In the genomic region with DNA sequence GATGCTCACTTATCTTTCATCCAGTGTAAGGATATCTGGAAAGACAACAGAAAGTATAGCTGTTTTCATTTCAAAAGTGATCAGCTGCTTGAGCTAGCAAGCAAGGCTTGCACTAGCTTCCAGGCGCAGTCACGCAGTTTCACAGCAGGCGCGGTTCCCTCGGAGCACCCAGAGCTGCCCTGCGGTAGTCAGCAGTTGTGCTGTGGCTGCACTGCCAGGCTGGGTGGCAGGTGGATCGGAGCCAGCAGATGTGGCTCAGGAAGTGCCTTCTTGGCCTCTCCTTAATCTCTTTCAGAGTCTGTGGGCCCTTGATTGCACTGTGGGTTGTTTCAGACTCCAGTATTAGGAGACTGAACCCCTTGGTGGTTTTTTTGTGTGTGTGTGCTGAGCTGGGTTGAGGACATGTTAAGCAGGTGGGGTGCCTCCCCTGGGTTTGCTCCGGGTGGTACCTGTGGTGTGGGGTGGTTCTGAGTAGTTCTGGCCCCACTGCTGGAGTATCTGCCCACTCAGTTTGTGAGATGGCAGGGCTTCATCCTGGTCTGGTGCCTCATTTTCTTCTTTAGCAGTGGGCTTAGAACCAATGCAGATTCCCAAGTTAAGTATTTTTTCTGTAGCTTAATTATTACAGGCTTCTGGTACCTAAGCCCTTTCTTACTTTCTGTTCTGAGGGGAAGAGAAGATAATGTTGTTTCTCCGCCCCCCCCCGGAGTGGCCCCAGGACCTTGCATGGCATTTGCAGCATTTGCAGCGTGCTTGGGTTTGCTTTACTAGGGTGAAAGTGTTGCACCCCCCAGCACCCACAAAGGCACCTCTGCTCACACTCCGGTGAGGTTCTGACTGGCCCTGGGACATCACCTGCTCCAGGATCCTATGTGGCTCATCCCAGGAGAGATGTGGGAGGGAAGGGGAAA, we compare ENCODE assay signal across 8 cellular contexts. TPM values are rescaled to one million over a fixed set of nuclear protein-coding genes. Genes with fewer than 3 reads are reported as not detected.
A peak's percentile ranks its signal among the peaks of the same experiment; 100 is the strongest.
DNase-seq lines count a peak whose midpoint lies in the region; ATAC-seq and TF ChIP-seq lines count a peak whose summit lies in the region.

No MANE protein-coding gene starts in this region.

- peak overlapping the region; percentile 86 for H3K27ac ChIP-seq in OCI-LY7 (ENCODE audit: low read depth, low read length, poor library complexity, severe bottlenecking)

- peaks cover 34% of the 10 kb centered on the region for H3K36me3 ChIP-seq in OCI-LY7 (ENCODE audit: insufficient read depth, low read length)

- H3K4me2 ChIP-seq in OCI-LY7 (ENCODE audit: low read length): peak overlapping the region; percentile 83

- H4K20me1 ChIP-seq in OCI-LY7 (ENCODE audit: insufficient read depth, low read length): peaks cover 8% of the 10 kb centered on the region; the same call in 1 of the 2 replicates

- H3K79me2 ChIP-seq in OCI-LY7 (ENCODE audit: insufficient read depth, low read depth, low read length): peaks cover 91% of the 10 kb centered on the region

- BruUV-seq in OCI-LY7 (replicated peaks; lab: Mats Ljungman, UMichigan): no TSS peak

- CTCF ChIA-PET in OCI-LY7 (lab: Charles Lee; ENCODE audit: unreplicated experiment): interaction anchor here (0.5 to 0.6 kb wide), 2 partner anchors 13 to 96 kb away, joined by 3 to 4 read pairs; no protein-coding TSS in a partner anchor

- H3K36me3 Mint-ChIP-seq in activated naive CD8-positive, alpha-beta T cell treated with anti-CD3 and anti-CD28 coated beads for 36 hours: peaks cover 33% of the 10 kb centered on the region

- POLR2A ChIA-PET in OCI-LY7 (lab: Charles Lee): interaction anchor here (0.7 to 2.7 kb wide), 12 partner anchors 8 to 1023 kb away, joined by 3 to 11 read pairs (median 4); no protein-coding TSS in a partner anchor

- no peaks in the 10 kb centered on the region for H3K9me3 ChIP-seq in OCI-LY7 (ENCODE audit: low read length)

- ATAC-seq in GM21825 (IDR thresholded peaks at IDR 0.05; ENCODE audit: unreplicated experiment): peak; percentile 27
- no peak for ATAC-seq in HG03378 (IDR thresholded peaks at IDR 0.05; ENCODE audit: unreplicated experiment)
- ATAC-seq in GM19351 (IDR thresholded peaks at IDR 0.05; ENCODE audit: unreplicated experiment): no peak
- no peak for ATAC-seq in HG02973 (IDR thresholded peaks at IDR 0.05; ENCODE audit: unreplicated experiment)

- H3K4me1 ChIP-seq in OCI-LY7 (ENCODE audit: insufficient read depth, low read length, poor library complexity, severe bottlenecking): peaks cover 49% of the 10 kb centered on the region

- H3K9me2 ChIP-seq in OCI-LY7 (ENCODE audit: insufficient read depth, low read length): no peaks in the 10 kb centered on the region

- peak overlapping the region; percentile 37 for H3K4me3 Mint-ChIP-seq in activated naive CD8-positive, alpha-beta T cell treated with anti-CD3 and anti-CD28 coated beads for 36 hours

- no peak overlapping the region for H2AFZ ChIP-seq in OCI-LY7 (ENCODE audit: low read length)

- intact Hi-C loops in OCI-LY7 (cut with micrococcal nuclease; ENCODE audit: unreplicated experiment): loop anchor here (2.0 to 10.0 kb wide), 3 partner anchors 17 to 545 kb away; a partner anchor contains a TSS

- DNase-seq in OCI-LY7 (ENCODE audit: low spot score) (peak; percentile 37), RKO (ENCODE audit: low spot score) (no peak)
- peak; percentile 32 for DNase-seq in activated naive CD8-positive, alpha-beta T cell treated with anti-CD3 and anti-CD28 coated beads for 36 hours
- peak; percentile 32 for DNase-seq in stimulated activated CD4-positive, alpha-beta T cell treated with anti-CD3 and anti-CD28 coated beads, Interleukin-4, amount 100 ng/mL, for 1 hour

- no peaks in the 10 kb centered on the region for H3K9me3 Mint-ChIP-seq in activated naive CD8-positive, alpha-beta T cell treated with anti-CD3 and anti-CD28 coated beads for 36 hours

- TF ChIP-seq CTCF in OCI-LY7 (conservative IDR thresholded peaks at IDR 0.05; ENCODE audit: low read length): no peak

- no peaks in the 10 kb centered on the region for H3K27me3 Mint-ChIP-seq in activated naive CD8-positive, alpha-beta T cell treated with anti-CD3 and anti-CD28 coated beads for 36 hours

- H3K27ac Mint-ChIP-seq in activated naive CD8-positive, alpha-beta T cell treated with anti-CD3 and anti-CD28 coated beads for 36 hours: peak overlapping the region; percentile 70

- H3K4me3 ChIP-seq in OCI-LY7 (ENCODE audit: low read depth, low read length, poor library complexity, severe bottlenecking): no peak overlapping the region

- H3K4me1 Mint-ChIP-seq in activated naive CD8-positive, alpha-beta T cell treated with anti-CD3 and anti-CD28 coated beads for 36 hours: peaks cover 76% of the 10 kb centered on the region

RNA-seq across cellular contexts. Expression of a gene that starts 16.4 kb away (rescaled TPM):
- 39.0 and 41.1 TPM in 2 replicates for total RNA-seq in OCI-LY7 (2014; rRNA removed; shearing (Covaris generic))
- 46.1 and 53.5 TPM in 2 replicates for total RNA-seq in OCI-LY7 (2022)
- total RNA-seq in activated naive CD8-positive, alpha-beta T cell treated with anti-CD3 and anti-CD28 coated beads for 36 hours: 10 to 100 TPM; 28.2 to 30.7 TPM
